Comparison of ENCODE assay signal across 14 cellular contexts in the genomic region with DNA sequence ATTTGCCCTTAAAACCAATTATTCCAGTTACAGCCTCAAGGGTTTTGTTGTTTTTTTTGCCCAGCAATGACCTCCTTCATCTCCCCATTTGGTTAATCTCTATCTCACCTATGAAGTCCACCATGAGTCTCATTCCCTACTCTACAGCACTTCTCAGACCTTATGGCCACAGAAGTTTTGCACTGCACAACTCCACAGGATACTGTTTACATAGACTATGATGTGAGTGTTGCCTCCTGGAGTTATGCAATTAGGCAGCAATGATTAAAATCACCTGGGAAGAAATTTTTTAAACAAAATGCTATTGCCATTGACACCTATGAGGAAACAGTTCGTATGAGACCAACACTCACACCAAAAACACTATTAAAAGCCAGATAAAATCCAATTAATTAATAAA. TPM values are rescaled to one million over a fixed set of nuclear protein-coding genes. Genes with fewer than 3 reads are reported as not detected.
DNase-seq lines count a peak whose midpoint lies in the region; ATAC-seq, FAIRE-seq and TF ChIP-seq lines count a peak whose summit lies in the region.
"Had no signal": no experiment of that assay in that cellular context is flagged by ENCODE, and none has a peak within 500 bp of the region (broad histone marks: within the 10 kb centered on the region; RNA-seq: fewer than 3 reads in every experiment).

No MANE protein-coding gene starts in this region.

- intact Hi-C loops in transverse colon (cut with DNase I; ENCODE audit: low total_unique reads), result no loop called here

- TF ChIP-seq POLR2A in transverse colon (IDR thresholded peaks at IDR 0.05), result no peak

- H3K4me1 ChIP-seq in transverse colon, result no peaks in the 10 kb centered on the region

- 92 to 94% methylated on average over 1 of the region's 1 CpG for WGBS in transverse colon (ENCODE audit: low coverage in 1 of 2), 2 donors

- H3K36me3 ChIP-seq in transverse colon, result peaks cover 0 to 25% (median 7%) of the 10 kb centered on the region in 4 donors

- in situ Hi-C loops in transverse colon (cut with MboI; ENCODE audit: low pct_ligation_motif_present in 1 of 4, low pct_unique_long_range_greater_than_20kb in 1 of 4, low sequenced_read_pairs in 3 of 4), result no loop called here

- no peak for FAIRE-seq in D721Med (lab: Jason Lieb, UNC)

- TF ChIP-seq CTCF in transverse colon (IDR thresholded peaks at IDR 0.05) (no peak), D721Med (IDR thresholded peaks at IDR 0.05; ENCODE audit: insufficient read depth, missing control alignments) (no peak)

- H3K27me3 ChIP-seq in transverse colon, result no peaks in the 10 kb centered on the region

- DNase-seq in NCI-H146 treated with DMSO at 0.1 percent for 48 hours (lab: John Stamatoyannopoulos, UW; ENCODE audit: unreplicated experiment) (peak; percentile 23), NCI-H69 (lab: John Stamatoyannopoulos, UW) (peak; percentile 78), left lobe of liver (ENCODE audit: low spot score) (no peak), transverse colon (no peak), D721Med (ENCODE audit: insufficient read length, low spot score) (no peak), HK-2 (ENCODE audit: unreplicated experiment) (no peak)
- DNase-seq: Calu3; CD4-positive, alpha-beta memory T cell; DMS153; DMS79; GDM1; H9 had no signal

- H3K27ac ChIP-seq in transverse colon, result no peak overlapping the region

- peaks cover 15% of the 10 kb centered on the region in 2 donors for H3K9me3 ChIP-seq in transverse colon

- peak; percentile 37 for ATAC-seq in left lobe of liver

- no peak for TF ChIP-seq EP300 in transverse colon (IDR thresholded peaks at IDR 0.05; ENCODE audit: low read depth)

- no peak overlapping the region for H3K4me3 ChIP-seq in transverse colon
- H3K4me3 ChIP-seq: GM12878, GM23338 had no signal

RNA-seq across cellular contexts. Expression of gene ZDHHC21, which starts 39.7 kb away (rescaled TPM):
- total RNA-seq in left lobe of liver (3.0 TPM), transverse colon (10 to 100 TPM; 15.9 to 24.7 (median 21.4) TPM)

Comparison
In these comparisons a context has a peak if more than half of its experiments do, and no peak if none do; other contexts are left out.
1. DNase-seq: peak in NCI-H146 treated with DMSO at 0.1 percent for 48 hours (single experiment) and NCI-H69 (single experiment); none in left lobe of liver (single experiment), transverse colon (single experiment), D721Med (single experiment) and HK-2 (single experiment).